8 cellular contexts compared by ENCODE assay signal in the genomic region with DNA sequence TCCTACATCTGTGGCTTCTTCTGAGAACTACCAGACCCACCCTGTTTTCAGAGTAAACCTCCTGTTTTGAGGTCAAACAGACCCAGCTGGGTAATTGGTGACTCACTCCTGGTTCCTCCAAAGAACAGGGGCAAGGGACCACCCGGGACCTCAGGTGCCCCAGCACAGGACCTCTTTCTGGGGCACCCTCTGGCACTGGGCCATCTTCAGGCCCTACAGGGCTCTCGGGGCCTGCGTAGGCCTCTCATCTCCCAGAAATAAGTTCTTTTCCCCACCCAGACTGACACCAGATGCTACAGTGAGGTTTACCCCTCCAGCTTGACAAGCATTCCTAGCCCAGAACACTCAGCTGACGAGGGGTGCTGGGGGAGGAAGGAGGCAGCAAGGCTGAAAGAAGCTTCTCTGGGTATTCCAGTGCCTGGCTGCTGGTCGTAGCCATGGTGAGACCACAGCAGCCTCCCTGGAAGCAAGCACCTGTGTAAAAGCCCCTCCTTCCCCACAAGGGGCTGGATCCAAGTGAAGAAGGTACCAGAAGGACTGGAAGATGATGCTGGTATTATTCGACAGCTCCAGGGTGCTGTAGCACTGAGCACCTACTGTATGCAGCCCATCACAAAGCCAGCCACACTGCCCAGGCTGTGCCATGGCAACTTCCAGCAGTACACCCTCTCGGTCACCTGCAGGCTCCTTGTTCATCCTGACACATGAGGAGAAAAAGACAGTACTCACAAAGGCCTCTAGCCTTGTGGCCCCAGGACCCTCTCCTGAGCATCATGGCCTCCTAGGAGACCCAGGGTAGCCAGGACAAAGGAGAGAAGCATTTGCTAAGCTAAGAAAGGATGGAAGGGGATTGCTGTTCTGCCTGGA. TPM values are rescaled to one million over a fixed set of nuclear protein-coding genes. Genes with fewer than 3 reads are reported as not detected.
DNase-seq lines count a peak whose midpoint lies in the region; ATAC-seq and TF ChIP-seq lines count a peak whose summit lies in the region.

No MANE protein-coding gene starts in this region.

- H3K9me2 ChIP-seq in OCI-LY7 (ENCODE audit: insufficient read depth, low read length), result no peaks in the 10 kb centered on the region

- intact Hi-C loops in sigmoid colon (cut with DNase I) (no loop called here), OCI-LY7 (cut with micrococcal nuclease; ENCODE audit: unreplicated experiment) (no loop called here)

- no peaks in the 10 kb centered on the region for H3K79me2 ChIP-seq in OCI-LY7 (ENCODE audit: insufficient read depth, low read depth, low read length)

- H3K9me3 ChIP-seq in sigmoid colon (no peaks in the 10 kb centered on the region), OCI-LY7 (ENCODE audit: low read length) (no peaks in the 10 kb centered on the region)

- peak; percentile 30 for DNase-seq in GM13977 (ENCODE audit: low spot score)
- peak; percentile 28 to 35 for DNase-seq in activated T-cell treated with anti-CD3 and anti-CD28 coated beads, Interleukin-2, amount 50 U/mL, for 72 hours
- peak; percentile 66 for DNase-seq in sigmoid colon
- no peak for DNase-seq in OCI-LY7 (ENCODE audit: low spot score)
- no peak for DNase-seq in cerebellar nuclear complex (lab: John Stamatoyannopoulos, UW)
- no peak for DNase-seq in progenitor cell of endocrine pancreas (ENCODE audit: low spot score, unreplicated experiment)
- no peak for DNase-seq in SIG-M5 treated with dmso at 0.1 percent for 504 hours (lab: John Stamatoyannopoulos, UW; ENCODE audit: unreplicated experiment)

- no peak overlapping the region for H3K4me2 ChIP-seq in OCI-LY7 (ENCODE audit: low read length)

- in situ Hi-C loops in GM13977 (cut with MboI; ENCODE audit: low pct_unique_long_range_greater_than_20kb, low sequenced_read_pairs, unreplicated experiment), result no loop called here

- POLR2A ChIA-PET in OCI-LY7 (lab: Charles Lee), result interaction anchor here (0.6 to 1.5 kb wide), 3 partner anchors 12 to 1321 kb away, joined by 3 to 4 read pairs (median 3); no protein-coding TSS in a partner anchor

- CTCF ChIA-PET in OCI-LY7 (lab: Charles Lee; ENCODE audit: unreplicated experiment), result no interaction called here

- H3K36me3 ChIP-seq in sigmoid colon, result no peaks in the 10 kb centered on the region
- H3K36me3 ChIP-seq in OCI-LY7 (ENCODE audit: insufficient read depth, low read length), result peaks cover 86% of the 10 kb centered on the region

- peaks cover 0 to 2% of the 10 kb centered on the region in 2 donors for H3K36me3 Mint-ChIP-seq in activated T-cell treated with anti-CD3 and anti-CD28 coated beads, Interleukin-2, amount 50 U/mL, for 72 hours (ENCODE audit: insufficient read depth in 2 of 2)
- no peaks in the 10 kb centered on the region for H3K36me3 Mint-ChIP-seq in progenitor cell of endocrine pancreas (ENCODE audit: insufficient read depth)

- ATAC-seq in HG02885 (IDR thresholded peaks at IDR 0.05; ENCODE audit: poor library complexity, unreplicated experiment), result peak; percentile 22
- ATAC-seq in activated T-cell treated with anti-CD3 and anti-CD28 coated beads, Interleukin-2, amount 50 U/mL, for 72 hours (replicated peaks in 1 of 2), result peak; percentile 44 to 50

- WGBS in sigmoid colon, 2 donors, result 58 to 62% methylated on average over 7 of the region's 7 CpGs

- TF ChIP-seq POLR2A in sigmoid colon (IDR thresholded peaks at IDR 0.05), result no peak

- TF ChIP-seq CTCF in GM13977 (IDR thresholded peaks at IDR 0.05; ENCODE audit: extremely low read depth, insufficient read depth, missing control alignments), result no peak
- no peak for TF ChIP-seq CTCF in sigmoid colon (IDR thresholded peaks at IDR 0.05)
- no peak for TF ChIP-seq CTCF in OCI-LY7 (conservative IDR thresholded peaks at IDR 0.05; ENCODE audit: low read length)
- no peak for TF ChIP-seq CTCF in progenitor cell of endocrine pancreas (IDR thresholded peaks at IDR 0.05; ENCODE audit: unreplicated experiment)

- peaks cover 63% of the 10 kb centered on the region for H3K4me1 Mint-ChIP-seq in activated T-cell treated with anti-CD3 and anti-CD28 coated beads, Interleukin-2, amount 50 U/mL, for 72 hours (ENCODE audit: low read depth)
- peaks cover 5% of the 10 kb centered on the region for H3K4me1 Mint-ChIP-seq in progenitor cell of endocrine pancreas (ENCODE audit: low read depth)

- H3K27ac Mint-ChIP-seq in activated T-cell treated with anti-CD3 and anti-CD28 coated beads, Interleukin-2, amount 50 U/mL, for 72 hours, result peak overlapping the region; percentile 56
- no peak overlapping the region for H3K27ac Mint-ChIP-seq in progenitor cell of endocrine pancreas

- H3K4me3 Mint-ChIP-seq in activated T-cell treated with anti-CD3 and anti-CD28 coated beads, Interleukin-2, amount 50 U/mL, for 72 hours, result peak overlapping the region; percentile 61 to 98
- H3K4me3 Mint-ChIP-seq in progenitor cell of endocrine pancreas (ENCODE audit: low read depth), result no peak overlapping the region

- BruUV-seq in OCI-LY7 (replicated peaks; lab: Mats Ljungman, UMichigan), result no TSS peak

- H3K27me3 ChIP-seq in sigmoid colon, result no peaks in the 10 kb centered on the region

- H3K4me1 ChIP-seq in sigmoid colon, result peaks cover 0 to 24% (median 17%) of the 10 kb centered on the region in 4 donors
- H3K4me1 ChIP-seq in OCI-LY7 (ENCODE audit: insufficient read depth, low read length, poor library complexity, severe bottlenecking), result peaks cover 34% of the 10 kb centered on the region

- H3K27me3 Mint-ChIP-seq in activated T-cell treated with anti-CD3 and anti-CD28 coated beads, Interleukin-2, amount 50 U/mL, for 72 hours (ENCODE audit: low read depth), result no peaks in the 10 kb centered on the region
- peaks cover 13% of the 10 kb centered on the region for H3K27me3 Mint-ChIP-seq in progenitor cell of endocrine pancreas

- TF ChIP-seq EP300 in sigmoid colon (IDR thresholded peaks at IDR 0.05), result no peak

- peaks cover 10% of the 10 kb centered on the region; the same call in 1 of the 2 replicates for H4K20me1 ChIP-seq in OCI-LY7 (ENCODE audit: insufficient read depth, low read length)

- H3K4me3 ChIP-seq in sigmoid colon, result no peak overlapping the region
- no peak overlapping the region for H3K4me3 ChIP-seq in OCI-LY7 (ENCODE audit: low read depth, low read length, poor library complexity, severe bottlenecking)

- H2AFZ ChIP-seq in OCI-LY7 (ENCODE audit: low read length), result no peak overlapping the region

- H3K9me3 Mint-ChIP-seq in activated T-cell treated with anti-CD3 and anti-CD28 coated beads, Interleukin-2, amount 50 U/mL, for 72 hours, result no peaks in the 10 kb centered on the region
- H3K9me3 Mint-ChIP-seq in progenitor cell of endocrine pancreas (ENCODE audit: low read depth), result no peaks in the 10 kb centered on the region

- H3K27ac ChIP-seq in sigmoid colon (peak overlapping the region in 3 of 4 donors; percentile 39 to 87 (median 86)), OCI-LY7 (ENCODE audit: low read depth, low read length, poor library complexity, severe bottlenecking) (no peak overlapping the region)

RNA-seq across cellular contexts. Expression of a gene that starts 47.4 kb away (rescaled TPM):
- 1 to 10 TPM; 1.5 to 4.0 TPM for total RNA-seq in activated T-cell treated with anti-CD3 and anti-CD28 coated beads, Interleukin-2, amount 50 U/mL, for 72 hours
- total RNA-seq in sigmoid colon (10 to 100 TPM; 18.8 to 31.9 (median 24.2) TPM), OCI-LY7 (2022) (139 and 169 TPM in 2 replicates), progenitor cell of endocrine pancreas (1.9 and 2.5 TPM in 2 replicates)
- polyA plus RNA-seq in sigmoid colon, result 10 to 100 TPM in 1 of 3 donors, 1 to 10 TPM in 2; 7.2 to 24.2 (median 8.4) TPM
- total RNA-seq in OCI-LY7 (2014; rRNA removed; shearing (Covaris generic)), result 146 and 164 TPM in 2 replicates

Comparison
In these comparisons a context has a peak if more than half of its experiments do, and no peak if none do; other contexts are left out.
1. DNase-seq: peak in GM13977 (single experiment), activated T-cell treated with anti-CD3 and anti-CD28 coated beads, Interleukin-2, amount 50 U/mL, for 72 hours (2 of 2) and sigmoid colon (single experiment); none in OCI-LY7 (single experiment), cerebellar nuclear complex (0 of 2), progenitor cell of endocrine pancreas (single experiment) and SIG-M5 treated with dmso at 0.1 percent for 504 hours (single experiment).
2. RNA of a gene that starts 47.4 kb away (total RNA-seq): 139 to 169 TPM in OCI-LY7; 18.8 to 31.9 TPM in sigmoid colon, 1.5 to 4.0 TPM in activated T-cell treated with anti-CD3 and anti-CD28 coated beads, Interleukin-2, amount 50 U/mL, for 72 hours and 1.9 to 2.5 TPM in progenitor cell of endocrine pancreas; every median in the first group is over 4 times any median in the second.